In the genomic region with DNA sequence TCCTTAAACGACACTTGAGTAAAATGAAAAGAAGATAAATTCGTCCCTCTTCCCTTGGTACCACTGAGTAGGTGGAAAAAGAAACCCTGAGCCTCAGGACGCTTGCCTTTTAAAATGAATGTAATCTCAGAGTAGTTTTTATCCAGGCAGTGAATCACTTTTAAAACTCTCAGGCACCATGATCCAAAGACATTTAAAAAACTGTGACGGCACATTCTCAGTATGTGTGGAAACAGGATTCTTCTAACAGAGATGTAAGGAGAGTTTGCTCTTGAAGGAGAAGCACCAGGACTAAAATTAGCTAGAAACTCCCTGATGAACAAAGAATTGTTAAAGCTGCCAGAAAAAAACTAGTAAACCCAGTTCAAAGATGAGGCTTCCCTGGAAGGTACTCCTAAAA, we compare ENCODE assay signal across 18 cellular contexts.
"Had no signal": no experiment of that assay in that cellular context is flagged by ENCODE, and none has a peak within 500 bp of the region (broad histone marks: within the 10 kb centered on the region; RNA-seq: fewer than 3 reads in every experiment).

No MANE protein-coding gene starts in this region.

- H3K4me1 Mint-ChIP-seq: memory B cell, naive B cell, neural crest cell had no signal

- H3K9me3 ChIP-seq: body of pancreas, heart left ventricle, SJSA1, transverse colon had no signal

- H3K27me3 Mint-ChIP-seq: activated T-cell treated with anti-CD3 and anti-CD28 coated beads, Interleukin-2, amount 50 U/mL, for 24 hours; memory B cell; naive B cell; stimulated activated naive CD8-positive, alpha-beta T cell treated with anti-CD3 and anti-CD28 coated beads, Interleukin-15, Interleukin-2, amounts not matched to agents 100 ng/mL and 50 ng/mL, for 24 hours had no signal

- DNase-seq: activated naive CD4-positive, alpha-beta T cell treated with Interleukin-2 at 50 U/mL for 16 hours; activated T-cell treated with anti-CD3 and anti-CD28 coated beads, Interleukin-2, amount 50 U/mL, for 24 hours; body of pancreas; dermis blood vessel endothelial cell; effector CD8-positive, alpha-beta T cell; heart left ventricle; islet precursor cell; left cardiac atrium; naive B cell; occipital lobe; posterior cingulate gyrus; stimulated activated CD4-positive, alpha-beta T cell treated with anti-CD3 and anti-CD28 coated beads, Interleukin-4, amount 100 ng/mL, for 4 hours; T-helper 9 cell; transverse colon had no signal

- H3K4me3 Mint-ChIP-seq: activated T-cell treated with anti-CD3 and anti-CD28 coated beads, Interleukin-2, amount 50 U/mL, for 24 hours; memory B cell; naive B cell; neural crest cell; stimulated activated naive CD8-positive, alpha-beta T cell treated with anti-CD3 and anti-CD28 coated beads, Interleukin-15, Interleukin-2, amounts not matched to agents 100 ng/mL and 50 ng/mL, for 24 hours had no signal

- ATAC-seq: body of pancreas, heart left ventricle, left cardiac atrium had no signal

- H3K27ac ChIP-seq: body of pancreas, heart left ventricle, SJSA1 had no signal

- H3K9me3 Mint-ChIP-seq: activated T-cell treated with anti-CD3 and anti-CD28 coated beads, Interleukin-2, amount 50 U/mL, for 24 hours; memory B cell; naive B cell; neural crest cell; stimulated activated naive CD8-positive, alpha-beta T cell treated with anti-CD3 and anti-CD28 coated beads, Interleukin-15, Interleukin-2, amounts not matched to agents 100 ng/mL and 50 ng/mL, for 24 hours had no signal

- H3K4me1 ChIP-seq: body of pancreas, SJSA1 had no signal

- H3K27ac Mint-ChIP-seq: activated T-cell treated with anti-CD3 and anti-CD28 coated beads, Interleukin-2, amount 50 U/mL, for 24 hours; memory B cell; stimulated activated naive CD8-positive, alpha-beta T cell treated with anti-CD3 and anti-CD28 coated beads, Interleukin-15, Interleukin-2, amounts not matched to agents 100 ng/mL and 50 ng/mL, for 24 hours had no signal

- H3K27me3 ChIP-seq: body of pancreas, heart left ventricle, SJSA1, transverse colon had no signal

- H3K4me3 ChIP-seq: body of pancreas, heart left ventricle, SJSA1, transverse colon had no signal
